9 cellular contexts compared by ENCODE assay signal in the genomic region with DNA sequence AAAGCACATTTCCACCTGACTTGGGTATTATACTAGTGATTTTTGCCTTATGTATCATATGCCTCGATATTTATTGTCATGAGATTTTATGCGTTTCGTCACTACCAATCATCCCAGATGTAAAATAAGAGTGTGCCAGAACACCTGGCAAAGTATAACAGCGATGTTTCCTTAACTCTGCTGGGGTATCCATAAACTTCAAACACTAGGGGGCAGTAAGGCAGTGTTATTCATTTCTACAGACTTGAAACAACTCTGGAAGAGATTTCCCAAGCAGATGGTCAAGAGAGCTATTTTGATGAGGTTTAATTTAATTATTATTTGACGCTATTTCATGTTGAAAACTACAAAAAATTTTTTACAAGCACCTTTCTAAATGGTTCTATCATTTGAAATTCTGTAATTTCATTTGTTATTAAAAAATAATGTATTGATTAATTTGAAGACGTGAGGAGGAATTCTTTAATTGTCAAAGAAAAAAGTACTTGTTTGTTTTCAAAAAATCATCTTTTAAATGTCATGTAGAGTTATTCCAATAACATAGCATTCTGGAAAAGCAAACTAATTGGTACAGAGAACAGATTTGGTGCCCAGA.
DNase-seq lines count a peak whose midpoint lies in the region; ATAC-seq and TF ChIP-seq lines count a peak whose summit lies in the region.
"Had no signal": no experiment of that assay in that cellular context is flagged by ENCODE, and none has a peak within 500 bp of the region (broad histone marks: within the 10 kb centered on the region; RNA-seq: fewer than 3 reads in every experiment).

No MANE protein-coding gene starts in this region.

- H3K4me1 ChIP-seq in heart left ventricle (no peaks in the 10 kb centered on the region), spleen (no peaks in the 10 kb centered on the region)

- ATAC-seq in HG03571 (IDR thresholded peaks at IDR 0.05; ENCODE audit: unreplicated experiment) (no peak), heart left ventricle (no peak)

- H3K27me3 ChIP-seq in heart left ventricle = no peaks in the 10 kb centered on the region
- H3K27me3 ChIP-seq in spleen (replicated peaks in 1 of 7) = no peaks in the 10 kb centered on the region

- intact Hi-C loops in heart left ventricle (cut with DNase I) (no loop called here), spleen (cut with DNase I; ENCODE audit: low total_unique reads) (no loop called here)

- H3K27ac ChIP-seq in heart left ventricle (no peak overlapping the region), spleen (no peak overlapping the region)

- H3K36me3 ChIP-seq in heart left ventricle (no peaks in the 10 kb centered on the region), spleen (no peaks in the 10 kb centered on the region)

- H3K9me3 ChIP-seq in heart left ventricle = peaks cover 0 to 35% (median 6%) of the 10 kb centered on the region in 12 donors
- H3K9me3 ChIP-seq in spleen = peaks cover 0 to 30% (median 16%) of the 10 kb centered on the region in 8 donors

- DNase-seq in COR-L47 (lab: John Stamatoyannopoulos, UW) (peak; percentile 35), OCI-M1 (lab: John Stamatoyannopoulos, UW) (peak; percentile 72), erythroblast (lab: John Stamatoyannopoulos, UW) (peak; percentile 1 to 15), heart left ventricle (no peak), ureter (ENCODE audit: low spot score) (no peak), spleen (no peak)
- peak; percentile 43 for DNase-seq in Jurkat, Clone E6-1 (ENCODE audit: low read depth, low spot score)
- DNase-seq: CD4-positive, alpha-beta memory T cell had no signal

- peak in 1 of 12 donors; percentile 9 for TF ChIP-seq CTCF in heart left ventricle (IDR thresholded peaks at IDR 0.05)
- TF ChIP-seq CTCF in spleen (IDR thresholded peaks at IDR 0.05 in 8 of 11, conservative IDR thresholded peaks at IDR 0.05 in 3 of 11) = peak in 5 of 11 experiments; percentile 17 to 33 (median 27)

- no peak overlapping the region for H3K4me3 ChIP-seq in Jurkat, Clone E6-1 (ENCODE audit: low read length)
- H3K4me3 ChIP-seq in heart left ventricle (no peak overlapping the region), spleen (no peak overlapping the region)

- TF ChIP-seq POLR2A in erythroblast (IDR thresholded peaks at IDR 0.05; ENCODE audit: low read length) (no peak), heart left ventricle (IDR thresholded peaks at IDR 0.05) (no peak), spleen (IDR thresholded peaks at IDR 0.05) (no peak)

- WGBS in heart left ventricle, 4 donors = 24 to 39% (median 30%) methylated on average over 6 of the region's 6 CpGs
- WGBS in spleen, 5 donors = 31 to 48% (median 36%) methylated on average over 6 of the region's 6 CpGs

Comparison
In these comparisons a context has a peak if more than half of its experiments do, and no peak if none do; other contexts are left out.
1. DNase-seq: peak in COR-L47 (single experiment), Jurkat, Clone E6-1 (single experiment), OCI-M1 (single experiment) and erythroblast (2 of 2); none in heart left ventricle (0 of 5), ureter (single experiment) and spleen (single experiment).